1 cellular context compared by ENCODE assay signal in genomic region chr12:61993734-61994345, GRCh38.
TF ChIP-seq lines count a peak whose summit lies in the region.

No MANE protein-coding gene starts in this region.

TF ChIP-seq in K562, 482 proteins besides CTCF, POLR2A, EP300 and RAD21 (continued from another document):
- TF ChIP-seq RNF219 (CRISPR knock-in tag; IDR thresholded peaks at IDR 0.05), result no peak
- no peak for TF ChIP-seq ZNF699 (CRISPR knock-in tag; IDR thresholded peaks at IDR 0.05; ENCODE audit: insufficient replicate concordance)
- TF ChIP-seq KLF16 (IDR thresholded peaks at IDR 0.05), result no peak
- no peak for TF ChIP-seq FOXP4 (CRISPR knock-in tag; IDR thresholded peaks at IDR 0.05; ENCODE audit: borderline replicate concordance)
- no peak for TF ChIP-seq GABPB1 (CRISPR knock-in tag; IDR thresholded peaks at IDR 0.05)
- no peak for TF ChIP-seq ARID3A (IDR thresholded peaks at IDR 0.05; ENCODE audit: borderline replicate concordance, low read depth, low read length)
- TF ChIP-seq TRIM24 (IDR thresholded peaks at IDR 0.05), result no peak
- TF ChIP-seq ZEB2 (IDR thresholded peaks at IDR 0.05), result no peak
- no peak for TF ChIP-seq CBFA2T2 (conservative IDR thresholded peaks at IDR 0.05)
- TF ChIP-seq ELF2 (CRISPR knock-in tag; IDR thresholded peaks at IDR 0.05), result no peak
- TF ChIP-seq TCF7L2 (IDR thresholded peaks at IDR 0.05; ENCODE audit: low read depth, low read length), result no peak
- TF ChIP-seq NR1H2 (CRISPR knock-in tag; IDR thresholded peaks at IDR 0.05), result no peak
- TF ChIP-seq NEUROD1 (IDR thresholded peaks at IDR 0.05; ENCODE audit: borderline replicate concordance, low read depth, low read length, partially characterized antibody), result no peak
- no peak for TF ChIP-seq POLR3G (IDR thresholded peaks at IDR 0.05; ENCODE audit: extremely low read depth, insufficient read length, insufficient replicate concordance)
- no peak for TF ChIP-seq KDM5B (IDR thresholded peaks at IDR 0.05; ENCODE audit: insufficient replicate concordance, low read depth, low read length)
- TF ChIP-seq, protein P1, sequence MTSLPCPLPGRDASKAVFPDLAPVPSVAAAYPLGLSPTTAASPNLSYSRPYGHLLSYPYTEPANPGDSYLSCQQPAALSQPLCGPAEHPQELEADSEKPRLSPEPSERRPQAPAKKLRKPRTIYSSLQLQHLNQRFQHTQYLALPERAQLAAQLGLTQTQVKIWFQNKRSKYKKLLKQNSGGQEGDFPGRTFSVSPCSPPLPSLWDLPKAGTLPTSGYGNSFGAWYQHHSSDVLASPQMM (CRISPR knock-in tag; IDR thresholded peaks at IDR 0.05), result no peak
